ENCODE assay signal across 8 cellular contexts in genomic region chr12:115375188-115375991, GRCh38.
DNase-seq lines count a peak whose midpoint lies in the region; ATAC-seq, FAIRE-seq and TF ChIP-seq lines count a peak whose summit lies in the region.

No MANE protein-coding gene starts in this region.

- no peak for FAIRE-seq in GM12892 (lab: Jason Lieb, UNC)

- peak; percentile 31 for DNase-seq in GM12892 (ENCODE audit: insufficient read length)
- DNase-seq in Jurkat, Clone E6-1 (ENCODE audit: low read depth, low spot score): peak; percentile 90
- peak; percentile 8 for DNase-seq in dermis blood vessel endothelial cell
- no peak for DNase-seq in medulla oblongata (ENCODE audit: extremely low spot score)
- DNase-seq in NCI-H1417 (lab: John Stamatoyannopoulos, UW): no peak
- no peak for DNase-seq in NCI-H446 treated with DMSO at 0.1 percent for 48 hours (lab: John Stamatoyannopoulos, UW)
- DNase-seq in DMS79 (lab: John Stamatoyannopoulos, UW): no peak

- TF ChIP-seq POLR2A in GM12892 (IDR thresholded peaks at IDR 0.05; ENCODE audit: low read depth, low read length): 0 out of 2 replicates have a peak, but pooled peaks have one; percentile 40

- no peak overlapping the region for H3K4me3 ChIP-seq in Jurkat, Clone E6-1 (ENCODE audit: low read length)

- peak; percentile 96 for ATAC-seq in GM21825 (IDR thresholded peaks at IDR 0.05; ENCODE audit: unreplicated experiment)

Comparison
In these comparisons a context has a peak if more than half of its experiments do, and no peak if none do; other contexts are left out.
1. DNase-seq: peak in GM12892 (single experiment), Jurkat, Clone E6-1 (single experiment) and dermis blood vessel endothelial cell (single experiment); none in medulla oblongata (single experiment), NCI-H1417 (0 of 3), NCI-H446 treated with DMSO at 0.1 percent for 48 hours (single experiment) and DMS79 (single experiment).